8 cellular contexts compared by ENCODE assay signal in genomic region chr18:12228308-12228707, GRCh38. TPM values are rescaled to one million over a fixed set of nuclear protein-coding genes. Genes with fewer than 3 reads are reported as not detected.
"Had no signal": no experiment of that assay in that cellular context is flagged by ENCODE, and none has a peak within 500 bp of the region (broad histone marks: within the 10 kb centered on the region; RNA-seq: fewer than 3 reads in every experiment).

No MANE protein-coding gene starts in this region.

RNA-seq across cellular contexts. Expression of gene CIDEA, which starts 25.9 kb away (rescaled TPM):
- total RNA-seq: HT-29, LHCN-M2, MCF 10A, PC-9, Peyer's patch, RPMI7951, SJCRH30, T-helper 17 cell had no signal
